In genomic region chrX:13780868-13781427, GRCh38 we compare ENCODE assay signal across 1 cellular context.
TF ChIP-seq lines count a peak whose summit lies in the region.

No MANE protein-coding gene starts in this region.

TF ChIP-seq in GM23338, 12 proteins besides CTCF, POLR2A, EP300 and RAD21:
- TF ChIP-seq CREB1 (CRISPR knock-in tag; IDR thresholded peaks at IDR 0.05; ENCODE audit: low read depth) (no peak), ZNF114 (CRISPR knock-in tag; IDR thresholded peaks at IDR 0.05) (no peak), EZH2 (IDR thresholded peaks at IDR 0.05; ENCODE audit: low read depth, unreplicated experiment) (no peak), JUNB (IDR thresholded peaks at IDR 0.05; ENCODE audit: unreplicated experiment) (no peak), POLR2AphosphoS5 (IDR thresholded peaks at IDR 0.05; ENCODE audit: low read depth) (no peak), EZH2phosphoT487 (IDR thresholded peaks at IDR 0.05; ENCODE audit: unreplicated experiment) (no peak), ETS1 (IDR thresholded peaks at IDR 0.05) (no peak), NANOG (IDR thresholded peaks at IDR 0.05; ENCODE audit: borderline replicate concordance) (no peak), REST (IDR thresholded peaks at IDR 0.05; ENCODE audit: unreplicated experiment) (no peak), ZNF462 (CRISPR knock-in tag; IDR thresholded peaks at IDR 0.05) (no peak), ZNF331 (CRISPR knock-in tag; IDR thresholded peaks at IDR 0.05; ENCODE audit: low read depth) (no peak), STAT1 (IDR thresholded peaks at IDR 0.05; ENCODE audit: unreplicated experiment) (no peak)
